In genomic region chr1:34369701-34370455, GRCh38 we compare ENCODE assay signal across 20 cellular contexts.
DNase-seq lines count a peak whose midpoint lies in the region; ATAC-seq and TF ChIP-seq lines count a peak whose summit lies in the region.
"Had no signal": no experiment of that assay in that cellular context is flagged by ENCODE, and none has a peak within 500 bp of the region (broad histone marks: within the 10 kb centered on the region; RNA-seq: fewer than 3 reads in every experiment).

No MANE protein-coding gene starts in this region.

- no peaks in the 10 kb centered on the region for H3K9me3 ChIP-seq in esophagus muscularis mucosa
- H3K9me3 ChIP-seq: A549; BLaER1 treated with 17β-estradiol and CSF1 and Interleukin-3, amounts not matched to agents 10 nM and 100 nM; Caco-2 had no signal

- no peak for ATAC-seq in activated CD4-positive, alpha-beta T cell treated with anti-CD3 and anti-CD28 coated beads for 36 hours
- peak; percentile 24 for ATAC-seq in stimulated activated memory B cell treated with anti-CD40 and anti-IgM and Interleukin-4, amounts not matched to agents 10 μg/mL and 1 μg/mL and 100 μg/mL, for 72 hours
- no peak for ATAC-seq in HG02885 (IDR thresholded peaks at IDR 0.05; ENCODE audit: poor library complexity, unreplicated experiment)
- no peak for ATAC-seq in HG02678 (IDR thresholded peaks at IDR 0.05; ENCODE audit: unreplicated experiment)
- ATAC-seq: A549; CD8-positive, alpha-beta T cell had no signal

- H3K4me1 Mint-ChIP-seq in activated CD4-positive, alpha-beta T cell treated with anti-CD3 and anti-CD28 coated beads, Interleukin-2, amount 10 ng/mL, durations not matched to agents 24 days and 14 days = no peaks in the 10 kb centered on the region
- no peaks in the 10 kb centered on the region for H3K4me1 Mint-ChIP-seq in activated CD4-positive, alpha-beta T cell treated with anti-CD3 and anti-CD28 coated beads for 36 hours
- H3K4me1 Mint-ChIP-seq in osteocyte (ENCODE audit: unreplicated experiment) = no peaks in the 10 kb centered on the region
- no peaks in the 10 kb centered on the region for H3K4me1 Mint-ChIP-seq in stimulated activated memory B cell treated with anti-CD40 and anti-IgM and Interleukin-4, amounts not matched to agents 10 μg/mL and 1 μg/mL and 100 μg/mL, for 72 hours
- H3K4me1 Mint-ChIP-seq: B cell had no signal

- H3K27ac ChIP-seq in esophagus muscularis mucosa (replicated peaks in 1 of 4) = no peak overlapping the region
- H3K27ac ChIP-seq: 22Rv1; A549; BLaER1 treated with 17β-estradiol and CSF1 and Interleukin-3, amounts not matched to agents 10 nM and 100 nM; C4-2B had no signal

- H3K9me3 Mint-ChIP-seq in activated CD4-positive, alpha-beta T cell treated with anti-CD3 and anti-CD28 coated beads, Interleukin-2, amount 10 ng/mL, durations not matched to agents 24 days and 14 days = no peaks in the 10 kb centered on the region
- H3K9me3 Mint-ChIP-seq in activated CD4-positive, alpha-beta T cell treated with anti-CD3 and anti-CD28 coated beads for 36 hours (ENCODE audit: low read depth) = no peaks in the 10 kb centered on the region
- H3K9me3 Mint-ChIP-seq in osteocyte (ENCODE audit: unreplicated experiment) = peaks cover 4% of the 10 kb centered on the region
- no peaks in the 10 kb centered on the region for H3K9me3 Mint-ChIP-seq in stimulated activated memory B cell treated with anti-CD40 and anti-IgM and Interleukin-4, amounts not matched to agents 10 μg/mL and 1 μg/mL and 100 μg/mL, for 72 hours
- H3K9me3 Mint-ChIP-seq: CD4-positive, alpha-beta T cell had no signal

- POLR2A ChIA-PET in activated CD4-positive, alpha-beta T cell treated with anti-CD3 and anti-CD28 coated beads for 36 hours (lab: Charles Lee) = no interaction called here

- H3K36me3 ChIP-seq in esophagus muscularis mucosa = no peaks in the 10 kb centered on the region
- H3K36me3 ChIP-seq: BLaER1 treated with 17β-estradiol and CSF1 and Interleukin-3, amounts not matched to agents 10 nM and 100 nM had no signal

- H3K36me3 Mint-ChIP-seq in activated CD4-positive, alpha-beta T cell treated with anti-CD3 and anti-CD28 coated beads, Interleukin-2, amount 10 ng/mL, durations not matched to agents 24 days and 14 days (ENCODE audit: low read depth) = no peaks in the 10 kb centered on the region
- no peaks in the 10 kb centered on the region for H3K36me3 Mint-ChIP-seq in activated CD4-positive, alpha-beta T cell treated with anti-CD3 and anti-CD28 coated beads for 36 hours (ENCODE audit: low read depth)
- no peaks in the 10 kb centered on the region for H3K36me3 Mint-ChIP-seq in osteocyte (ENCODE audit: unreplicated experiment)
- H3K36me3 Mint-ChIP-seq in stimulated activated memory B cell treated with anti-CD40 and anti-IgM and Interleukin-4, amounts not matched to agents 10 μg/mL and 1 μg/mL and 100 μg/mL, for 72 hours = no peaks in the 10 kb centered on the region
- H3K36me3 Mint-ChIP-seq: CD8-positive, alpha-beta T cell had no signal

- peaks cover 10% of the 10 kb centered on the region for H3K27me3 Mint-ChIP-seq in activated CD4-positive, alpha-beta T cell treated with anti-CD3 and anti-CD28 coated beads, Interleukin-2, amount 10 ng/mL, durations not matched to agents 24 days and 14 days
- peaks cover 27% of the 10 kb centered on the region for H3K27me3 Mint-ChIP-seq in activated CD4-positive, alpha-beta T cell treated with anti-CD3 and anti-CD28 coated beads for 36 hours
- no peaks in the 10 kb centered on the region for H3K27me3 Mint-ChIP-seq in osteocyte (ENCODE audit: unreplicated experiment)
- H3K27me3 Mint-ChIP-seq in stimulated activated memory B cell treated with anti-CD40 and anti-IgM and Interleukin-4, amounts not matched to agents 10 μg/mL and 1 μg/mL and 100 μg/mL, for 72 hours = peaks cover 6% of the 10 kb centered on the region

- TF ChIP-seq CTCF in esophagus muscularis mucosa (IDR thresholded peaks at IDR 0.05) = no peak
- TF ChIP-seq CTCF in osteocyte (IDR thresholded peaks at IDR 0.05) = no peak

- intact Hi-C loops in activated CD4-positive, alpha-beta T cell treated with anti-CD3 and anti-CD28 coated beads, Interleukin-2, amount 10 ng/mL, durations not matched to agents 24 days and 14 days (cut with micrococcal nuclease) = no loop called here
- intact Hi-C loops in activated CD4-positive, alpha-beta T cell treated with anti-CD3 and anti-CD28 coated beads for 36 hours (cut with DNase I, micrococcal nuclease) = no loop called here
- intact Hi-C loops in esophagus muscularis mucosa (cut with DNase I) = no loop called here

- CTCF ChIA-PET in activated CD4-positive, alpha-beta T cell treated with anti-CD3 and anti-CD28 coated beads for 36 hours (lab: Charles Lee) = no interaction called here

- H3K4me3 ChIP-seq in esophagus muscularis mucosa = no peak overlapping the region
- H3K4me3 ChIP-seq: A549; BLaER1 treated with 17β-estradiol and CSF1 and Interleukin-3, amounts not matched to agents 10 nM and 100 nM had no signal

- peaks cover 0 to 25% (median 0%) of the 10 kb centered on the region in 4 donors for H3K27me3 ChIP-seq in esophagus muscularis mucosa
- H3K27me3 ChIP-seq: BLaER1 treated with 17β-estradiol and CSF1 and Interleukin-3, amounts not matched to agents 10 nM and 100 nM had no signal

- peak; percentile 31 for DNase-seq in activated CD4-positive, alpha-beta T cell treated with anti-CD3 and anti-CD28 coated beads, Interleukin-2, amount 10 ng/mL, durations not matched to agents 24 days and 14 days
- DNase-seq in activated CD4-positive, alpha-beta T cell treated with anti-CD3 and anti-CD28 coated beads for 36 hours = no peak
- peak; percentile 64 for DNase-seq in esophagus muscularis mucosa (ENCODE audit: extremely low spot score)
- peak; percentile 64 for DNase-seq in osteocyte (ENCODE audit: extremely low spot score, unreplicated experiment)
- no peak for DNase-seq in stimulated activated CD4-positive, alpha-beta T cell treated with anti-CD3 and anti-CD28 coated beads, Interleukin-12 subunit alpha, Interleukin-12 subunit beta, amount 100 ng/mL, for 4 hours
- DNase-seq: AML-193; Caco-2; Calu3; CD4-positive, alpha-beta T cell; CD8-positive, alpha-beta T cell; DMS79 treated with DMSO at 0.1 percent for 48 hours; GF-D8 had no signal

- TF ChIP-seq POLR2A in esophagus muscularis mucosa (IDR thresholded peaks at IDR 0.05; ENCODE audit: low read depth) = no peak

- TF ChIP-seq EP300 in esophagus muscularis mucosa (IDR thresholded peaks at IDR 0.05) = no peak

- H3K4me1 ChIP-seq in esophagus muscularis mucosa = no peaks in the 10 kb centered on the region
- H3K4me1 ChIP-seq: A549; BLaER1 treated with 17β-estradiol and CSF1 and Interleukin-3, amounts not matched to agents 10 nM and 100 nM; Caco-2 had no signal

- 84% methylated on average over 9 of the region's 10 CpGs for WGBS in esophagus muscularis mucosa

- H3K4me3 Mint-ChIP-seq in activated CD4-positive, alpha-beta T cell treated with anti-CD3 and anti-CD28 coated beads, Interleukin-2, amount 10 ng/mL, durations not matched to agents 24 days and 14 days = no peak overlapping the region
- no peak overlapping the region for H3K4me3 Mint-ChIP-seq in activated CD4-positive, alpha-beta T cell treated with anti-CD3 and anti-CD28 coated beads for 36 hours
- no peak overlapping the region for H3K4me3 Mint-ChIP-seq in osteocyte (ENCODE audit: unreplicated experiment)
- no peak overlapping the region for H3K4me3 Mint-ChIP-seq in stimulated activated memory B cell treated with anti-CD40 and anti-IgM and Interleukin-4, amounts not matched to agents 10 μg/mL and 1 μg/mL and 100 μg/mL, for 72 hours
- H3K4me3 Mint-ChIP-seq: B cell; CD4-positive, alpha-beta T cell; CD8-positive, alpha-beta T cell had no signal

- no peak overlapping the region for H3K27ac Mint-ChIP-seq in activated CD4-positive, alpha-beta T cell treated with anti-CD3 and anti-CD28 coated beads, Interleukin-2, amount 10 ng/mL, durations not matched to agents 24 days and 14 days
- no peak overlapping the region for H3K27ac Mint-ChIP-seq in activated CD4-positive, alpha-beta T cell treated with anti-CD3 and anti-CD28 coated beads for 36 hours
- no peak overlapping the region for H3K27ac Mint-ChIP-seq in osteocyte (ENCODE audit: unreplicated experiment)
- H3K27ac Mint-ChIP-seq in stimulated activated memory B cell treated with anti-CD40 and anti-IgM and Interleukin-4, amounts not matched to agents 10 μg/mL and 1 μg/mL and 100 μg/mL, for 72 hours = no peak overlapping the region
- H3K27ac Mint-ChIP-seq: B cell; CD4-positive, alpha-beta T cell; CD8-positive, alpha-beta T cell had no signal

Comparison
In these comparisons a context has a peak if more than half of its experiments do, and no peak if none do; other contexts are left out.
1. DNase-seq: peak in activated CD4-positive, alpha-beta T cell treated with anti-CD3 and anti-CD28 coated beads, Interleukin-2, amount 10 ng/mL, durations not matched to agents 24 days and 14 days (single experiment), esophagus muscularis mucosa (single experiment) and osteocyte (single experiment); none in activated CD4-positive, alpha-beta T cell treated with anti-CD3 and anti-CD28 coated beads for 36 hours (single experiment) and stimulated activated CD4-positive, alpha-beta T cell treated with anti-CD3 and anti-CD28 coated beads, Interleukin-12 subunit alpha, Interleukin-12 subunit beta, amount 100 ng/mL, for 4 hours (single experiment).